Comparison of ENCODE assay signal across 1 cellular context in genomic region chr16:2428787-2429036, GRCh38.
TF ChIP-seq lines count a peak whose summit lies in the region.

No MANE protein-coding gene starts in this region.

TF ChIP-seq in HCT116, 20 proteins besides CTCF, POLR2A, EP300 and RAD21 (continued from another document):
- TF ChIP-seq, protein P1, sequence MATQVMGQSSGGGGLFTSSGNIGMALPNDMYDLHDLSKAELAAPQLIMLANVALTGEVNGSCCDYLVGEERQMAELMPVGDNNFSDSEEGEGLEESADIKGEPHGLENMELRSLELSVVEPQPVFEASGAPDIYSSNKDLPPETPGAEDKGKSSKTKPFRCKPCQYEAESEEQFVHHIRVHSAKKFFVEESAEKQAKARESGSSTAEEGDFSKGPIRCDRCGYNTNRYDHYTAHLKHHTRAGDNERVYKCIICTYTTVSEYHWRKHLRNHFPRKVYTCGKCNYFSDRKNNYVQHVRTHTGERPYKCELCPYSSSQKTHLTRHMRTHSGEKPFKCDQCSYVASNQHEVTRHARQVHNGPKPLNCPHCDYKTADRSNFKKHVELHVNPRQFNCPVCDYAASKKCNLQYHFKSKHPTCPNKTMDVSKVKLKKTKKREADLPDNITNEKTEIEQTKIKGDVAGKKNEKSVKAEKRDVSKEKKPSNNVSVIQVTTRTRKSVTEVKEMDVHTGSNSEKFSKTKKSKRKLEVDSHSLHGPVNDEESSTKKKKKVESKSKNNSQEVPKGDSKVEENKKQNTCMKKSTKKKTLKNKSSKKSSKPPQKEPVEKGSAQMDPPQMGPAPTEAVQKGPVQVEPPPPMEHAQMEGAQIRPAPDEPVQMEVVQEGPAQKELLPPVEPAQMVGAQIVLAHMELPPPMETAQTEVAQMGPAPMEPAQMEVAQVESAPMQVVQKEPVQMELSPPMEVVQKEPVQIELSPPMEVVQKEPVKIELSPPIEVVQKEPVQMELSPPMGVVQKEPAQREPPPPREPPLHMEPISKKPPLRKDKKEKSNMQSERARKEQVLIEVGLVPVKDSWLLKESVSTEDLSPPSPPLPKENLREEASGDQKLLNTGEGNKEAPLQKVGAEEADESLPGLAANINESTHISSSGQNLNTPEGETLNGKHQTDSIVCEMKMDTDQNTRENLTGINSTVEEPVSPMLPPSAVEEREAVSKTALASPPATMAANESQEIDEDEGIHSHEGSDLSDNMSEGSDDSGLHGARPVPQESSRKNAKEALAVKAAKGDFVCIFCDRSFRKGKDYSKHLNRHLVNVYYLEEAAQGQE (IDR thresholded peaks at IDR 0.05; ENCODE audit: low read depth), result no peak
- no peak for TF ChIP-seq SIN3A (IDR thresholded peaks at IDR 0.05; ENCODE audit: low read depth)
- no peak for TF ChIP-seq SRF (IDR thresholded peaks at IDR 0.05; ENCODE audit: low read depth)
- TF ChIP-seq ZFX (IDR thresholded peaks at IDR 0.05), result peak; percentile 37; the same call in 1 of the 2 replicates
- TF ChIP-seq CEBPB (IDR thresholded peaks at IDR 0.05; ENCODE audit: low read depth), result no peak
